ENCODE assay signal across 16 cellular contexts in genomic region chr15:96362759-96363678, GRCh38. TPM values are rescaled to one million over a fixed set of nuclear protein-coding genes. Genes with fewer than 3 reads are reported as not detected.
A peak's percentile ranks its signal among the peaks of the same experiment; 100 is the strongest.
DNase-seq lines count a peak whose midpoint lies in the region; ATAC-seq and TF ChIP-seq lines count a peak whose summit lies in the region.
"Had no signal": no experiment of that assay in that cellular context is flagged by ENCODE, and none has a peak within 500 bp of the region (broad histone marks: within the 10 kb centered on the region; RNA-seq: fewer than 3 reads in every experiment).

No MANE protein-coding gene starts in this region.

- H3K27ac Mint-ChIP-seq in brain (peak overlapping the region in 3 of 5 experiments; percentile 72 to 97 (median 90)), neural progenitor cell (no peak overlapping the region)
- no peak overlapping the region for H3K27ac Mint-ChIP-seq in stimulated activated naive CD8-positive, alpha-beta T cell treated with anti-CD3 and anti-CD28 coated beads, Interleukin-15, amount 100 ng/mL, for 72 hours
- H3K27ac Mint-ChIP-seq: activated naive CD8-positive, alpha-beta T cell treated with anti-CD3 and anti-CD28 coated beads, Interleukin-2, amount 10 ng/mL, durations not matched to agents 7 days and 5 days had no signal

- H3K4me3 Mint-ChIP-seq in brain (peak overlapping the region in 4 of 5 experiments; percentile 23 to 79 (median 69)), neural progenitor cell (peak overlapping the region; percentile 84)
- H3K4me3 Mint-ChIP-seq in stimulated activated naive CD8-positive, alpha-beta T cell treated with anti-CD3 and anti-CD28 coated beads, Interleukin-15, amount 100 ng/mL, for 72 hours, result peak overlapping the region in 1 of 2 donors; percentile 18
- H3K4me3 Mint-ChIP-seq: activated naive CD8-positive, alpha-beta T cell treated with anti-CD3 and anti-CD28 coated beads, Interleukin-2, amount 10 ng/mL, durations not matched to agents 7 days and 5 days had no signal

- peak overlapping the region; percentile 98 for H3K4me2 ChIP-seq in neural progenitor cell
- H3K4me2 ChIP-seq: BLaER1 treated with 17β-estradiol and CSF1 and Interleukin-3, amounts not matched to agents 10 nM and 100 nM had no signal

- no peak overlapping the region for H3K4me3 ChIP-seq in H7 (ENCODE audit: insufficient read depth, low read depth, low read length)
- peak overlapping the region; percentile 61 for H3K4me3 ChIP-seq in neural progenitor cell
- H3K4me3 ChIP-seq: BLaER1 treated with 17β-estradiol and CSF1 and Interleukin-3, amounts not matched to agents 10 nM and 100 nM had no signal

- peaks cover 100% of the 10 kb centered on the region for H3K27me3 Mint-ChIP-seq in brain
- peaks cover 80% of the 10 kb centered on the region for H3K27me3 Mint-ChIP-seq in neural progenitor cell (ENCODE audit: insufficient read depth, low read depth)
- H3K27me3 Mint-ChIP-seq in stimulated activated naive CD8-positive, alpha-beta T cell treated with anti-CD3 and anti-CD28 coated beads, Interleukin-15, amount 100 ng/mL, for 72 hours, result peaks cover 32% of the 10 kb centered on the region

- H3K4me1 ChIP-seq in neural progenitor cell, result peaks cover 90% of the 10 kb centered on the region

- no peaks in the 10 kb centered on the region for H3K9me3 ChIP-seq in neural progenitor cell (ENCODE audit: low read depth)

- peaks cover 17% of the 10 kb centered on the region for H3K79me2 ChIP-seq in neural progenitor cell (ENCODE audit: low read depth)

- DNase-seq in GM13976 (ENCODE audit: low spot score), result peak; percentile 33
- DNase-seq in H7, result peak; percentile 85
- peak; percentile 91 for DNase-seq in neural progenitor cell (ENCODE audit: low spot score)
- no peak for DNase-seq in stimulated activated naive CD8-positive, alpha-beta T cell treated with anti-CD3 and anti-CD28 coated beads, Interleukin-15, amount 100 ng/mL, for 72 hours
- no peak for DNase-seq in medulla oblongata (ENCODE audit: extremely low spot score)
- DNase-seq in globus pallidus (ENCODE audit: low spot score), result no peak
- DNase-seq: activated naive CD8-positive, alpha-beta T cell treated with anti-CD3 and anti-CD28 coated beads, Interleukin-2, amount 10 ng/mL, durations not matched to agents 7 days and 5 days; central memory CD4-positive, alpha-beta T cell; DMS79; KG1; left cardiac atrium; naive thymus-derived CD4-positive, alpha-beta T cell; NCI-H1694 had no signal

- no peak overlapping the region for H3K27ac ChIP-seq in neural progenitor cell
- H3K27ac ChIP-seq: BLaER1 treated with 17β-estradiol and CSF1 and Interleukin-3, amounts not matched to agents 10 nM and 100 nM; VCaP had no signal

- no peak overlapping the region for H2AFZ ChIP-seq in neural progenitor cell (replicated peaks)

- no peak for ATAC-seq in stimulated activated naive CD8-positive, alpha-beta T cell treated with anti-CD3 and anti-CD28 coated beads, Interleukin-15, amount 100 ng/mL, for 72 hours
- ATAC-seq: left cardiac atrium; naive thymus-derived CD4-positive, alpha-beta T cell had no signal

- H3K4me1 Mint-ChIP-seq in brain, result peaks cover 68% of the 10 kb centered on the region
- H3K4me1 Mint-ChIP-seq in neural progenitor cell, result peaks cover 76% of the 10 kb centered on the region
- peaks cover 21% of the 10 kb centered on the region for H3K4me1 Mint-ChIP-seq in stimulated activated naive CD8-positive, alpha-beta T cell treated with anti-CD3 and anti-CD28 coated beads, Interleukin-15, amount 100 ng/mL, for 72 hours

- no peak overlapping the region for H3K9ac ChIP-seq in neural progenitor cell
- H3K9ac ChIP-seq: BLaER1 treated with 17β-estradiol and CSF1 and Interleukin-3, amounts not matched to agents 10 nM and 100 nM had no signal

- in situ Hi-C loops in GM13976 (cut with MboI; ENCODE audit: low sequenced_read_pairs, unreplicated experiment), result loop anchor here (25.0 kb wide), 1 partner anchor 874 kb away; no protein-coding TSS in a partner anchor

- H4K20me1 ChIP-seq in neural progenitor cell (ENCODE audit: low read depth), result peaks cover 42% of the 10 kb centered on the region

- no peak for TF ChIP-seq CTCF in GM13976 (IDR thresholded peaks at IDR 0.05; ENCODE audit: borderline replicate concordance, control extremely low read depth, extremely low read depth, insufficient read depth, missing control alignments)
- no peak for TF ChIP-seq CTCF in brain (conservative IDR thresholded peaks at IDR 0.05)
- TF ChIP-seq CTCF in neural progenitor cell (IDR thresholded peaks at IDR 0.05), result peak; percentile 16

- H3F3A ChIP-seq in neural progenitor cell (ENCODE audit: low read depth), result peaks cover 86% of the 10 kb centered on the region

- H3K36me3 ChIP-seq in H7 (replicated peaks; ENCODE audit: control insufficient read depth, insufficient read depth, low read length), result no peaks in the 10 kb centered on the region
- H3K36me3 ChIP-seq in neural progenitor cell, result no peaks in the 10 kb centered on the region
- H3K36me3 ChIP-seq: BLaER1 treated with 17β-estradiol and CSF1 and Interleukin-3, amounts not matched to agents 10 nM and 100 nM had no signal

- H3K36me3 Mint-ChIP-seq in brain (no peaks in the 10 kb centered on the region), neural progenitor cell (no peaks in the 10 kb centered on the region)

- H3K27me3 ChIP-seq in H7 (ENCODE audit: control insufficient read depth, insufficient read depth, low read length), result peaks cover 100% of the 10 kb centered on the region
- H3K27me3 ChIP-seq in neural progenitor cell, result peaks cover 97% of the 10 kb centered on the region

- peaks cover 0 to 8% (median 0%) of the 10 kb centered on the region in 5 experiments for H3K9me3 Mint-ChIP-seq in brain
- no peaks in the 10 kb centered on the region for H3K9me3 Mint-ChIP-seq in neural progenitor cell
- H3K9me3 Mint-ChIP-seq in stimulated activated naive CD8-positive, alpha-beta T cell treated with anti-CD3 and anti-CD28 coated beads, Interleukin-15, amount 100 ng/mL, for 72 hours, result peaks cover 5 to 8% of the 10 kb centered on the region in 2 donors

RNA-seq across cellular contexts. Expression of gene NR2F2, which starts 32.5 kb away (rescaled TPM):
- total RNA-seq in H7 (2014; rRNA removed; shearing (Covaris generic)), result 0.17 TPM in 1 of 2 replicates, not detected in the other
- polyA plus RNA-seq in brain (ENCODE audit: insufficient read depth, low read depth, low replicate concordance), result 60.4 TPM
- 24.6 and 32.1 TPM in 2 replicates for total RNA-seq in neural progenitor cell (ENCODE audit: low replicate concordance)
- total RNA-seq: activated naive CD8-positive, alpha-beta T cell treated with anti-CD3 and anti-CD28 coated beads, Interleukin-2, amount 10 ng/mL, durations not matched to agents 7 days and 5 days; naive thymus-derived CD4-positive, alpha-beta T cell had no signal
- polyA plus RNA-seq: naive thymus-derived CD4-positive, alpha-beta T cell had no signal

Comparison
In these comparisons a context has a peak if more than half of its experiments do, and no peak if none do; other contexts are left out.
1. DNase-seq: peak in GM13976 (single experiment), H7 (single experiment) and neural progenitor cell (single experiment); none in stimulated activated naive CD8-positive, alpha-beta T cell treated with anti-CD3 and anti-CD28 coated beads, Interleukin-15, amount 100 ng/mL, for 72 hours (0 of 2), medulla oblongata (single experiment) and globus pallidus (single experiment).
2. H3K27ac Mint-ChIP-seq: peak in brain (3 of 5); none in neural progenitor cell (single experiment) and stimulated activated naive CD8-positive, alpha-beta T cell treated with anti-CD3 and anti-CD28 coated beads, Interleukin-15, amount 100 ng/mL, for 72 hours (0 of 2).
3. RNA of gene NR2F2, which starts 32.5 kb away (total RNA-seq): 24.6 to 32.1 TPM in neural progenitor cell; 0.17 TPM in H7; every median in the first group is over 10 times any median in the second.